In genomic region chr5:148998174-148998797, GRCh38 we compare ENCODE assay signal across 9 cellular contexts.
DNase-seq lines count a peak whose midpoint lies in the region; ATAC-seq and TF ChIP-seq lines count a peak whose summit lies in the region.
"Had no signal": no experiment of that assay in that cellular context is flagged by ENCODE, and none has a peak within 500 bp of the region (broad histone marks: within the 10 kb centered on the region; RNA-seq: fewer than 3 reads in every experiment).

No MANE protein-coding gene starts in this region.

- H3K9me3 ChIP-seq in parathyroid adenoma (ENCODE audit: control insufficient read depth, low read length): no peaks in the 10 kb centered on the region
- H3K9me3 ChIP-seq: BLaER1 had no signal

- H3K4me1 ChIP-seq in parathyroid adenoma: peaks cover 30% of the 10 kb centered on the region
- H3K4me1 ChIP-seq: BLaER1 had no signal

- DNase-seq in DMS 273 (lab: John Stamatoyannopoulos, UW; ENCODE audit: unreplicated experiment): peak; percentile 68
- no peak for DNase-seq in DMS 273 treated with DMSO at 0.1 percent for 48 hours (lab: John Stamatoyannopoulos, UW)
- DNase-seq in LoVo (ENCODE audit: low spot score): peak; percentile 54
- peak; percentile 56 to 76 for DNase-seq in SW 1271 (lab: John Stamatoyannopoulos, UW)
- peak; percentile 82 for DNase-seq in fibroblast of pulmonary artery (ENCODE audit: low read depth)

- peak; percentile 75 for TF ChIP-seq CTCF in fibroblast of pulmonary artery (IDR thresholded peaks at IDR 0.05; ENCODE audit: low read length, missing control alignments)
- peak; percentile 82 for TF ChIP-seq CTCF in parathyroid adenoma (IDR thresholded peaks at IDR 0.05)

- ATAC-seq in GM19397 (IDR thresholded peaks at IDR 0.05; ENCODE audit: unreplicated experiment) (peak; percentile 56), HG03280 (IDR thresholded peaks at IDR 0.05; ENCODE audit: unreplicated experiment) (no peak)

- no peak overlapping the region for H2AFZ ChIP-seq in parathyroid adenoma

- no peaks in the 10 kb centered on the region for H3K27me3 ChIP-seq in parathyroid adenoma (ENCODE audit: control insufficient read depth, insufficient read depth, low read length)
- H3K27me3 ChIP-seq: BLaER1 had no signal

- no peak overlapping the region for H3K4me3 ChIP-seq in fibroblast of pulmonary artery (replicated peaks; ENCODE audit: low read depth, low read length)
- no peak overlapping the region for H3K4me3 ChIP-seq in parathyroid adenoma (ENCODE audit: low read depth, low read length)
- H3K4me3 ChIP-seq: BLaER1 had no signal

- no peak overlapping the region for H3K9ac ChIP-seq in parathyroid adenoma
- H3K9ac ChIP-seq: BLaER1 had no signal

- no peak overlapping the region for H3K4me2 ChIP-seq in parathyroid adenoma (ENCODE audit: low read length)
- H3K4me2 ChIP-seq: BLaER1 had no signal

- no peak overlapping the region for H3K27ac ChIP-seq in parathyroid adenoma
- H3K27ac ChIP-seq: BLaER1 had no signal

- no peaks in the 10 kb centered on the region for H3K79me2 ChIP-seq in parathyroid adenoma

- no peaks in the 10 kb centered on the region for H3K36me3 ChIP-seq in parathyroid adenoma (ENCODE audit: control insufficient read depth, insufficient read depth, low read length)
- H3K36me3 ChIP-seq: BLaER1 had no signal
